ENCODE assay signal across 13 cellular contexts in the genomic region with DNA sequence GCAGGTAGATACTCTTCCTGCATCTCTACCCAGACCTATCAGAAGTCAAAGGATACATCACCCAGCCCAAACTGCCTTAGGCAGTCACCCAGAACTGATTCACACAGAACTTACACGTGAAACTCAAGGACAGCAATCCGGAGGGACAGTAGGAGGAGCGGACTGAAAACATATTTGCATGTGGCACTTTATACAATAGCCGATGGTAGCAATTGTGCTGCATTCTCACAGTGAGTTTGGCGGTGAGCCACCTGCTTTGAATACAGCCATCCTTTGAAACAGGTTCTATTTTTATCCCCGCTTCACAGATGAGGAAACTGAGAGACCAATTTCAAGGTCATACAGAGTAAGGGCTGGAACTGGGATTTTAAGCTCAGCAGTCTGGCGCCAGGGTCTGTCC.
DNase-seq lines count a peak whose midpoint lies in the region; ATAC-seq, FAIRE-seq and TF ChIP-seq lines count a peak whose summit lies in the region.
"Had no signal": no experiment of that assay in that cellular context is flagged by ENCODE, and none has a peak within 500 bp of the region (broad histone marks: within the 10 kb centered on the region; RNA-seq: fewer than 3 reads in every experiment).

No MANE protein-coding gene starts in this region.

- TF ChIP-seq CTCF in foreskin keratinocyte (conservative IDR thresholded peaks at IDR 0.05), result no peak

- peak; percentile 67 for ATAC-seq in GM18858 (IDR thresholded peaks at IDR 0.05; ENCODE audit: unreplicated experiment)
- peak; percentile 52 for ATAC-seq in HG02623 (IDR thresholded peaks at IDR 0.05; ENCODE audit: unreplicated experiment)
- peak; percentile 21 for ATAC-seq in foreskin keratinocyte

- FAIRE-seq in HTR-8/SVneo (lab: Jason Lieb, UNC), result peak; percentile 54
- FAIRE-seq in GM12892 (lab: Jason Lieb, UNC), result no peak
- FAIRE-seq: TTC549 had no signal

- DNase-seq in HTR-8/SVneo (ENCODE audit: insufficient read length, low spot score), result no peak
- DNase-seq in foreskin keratinocyte, result no peak
- DNase-seq in HuH-7 (ENCODE audit: low spot score), result no peak
- no peak for DNase-seq in NCI-H146 treated with DMSO at 0.1 percent for 48 hours (lab: John Stamatoyannopoulos, UW; ENCODE audit: unreplicated experiment)
- no peak for DNase-seq in GM12892 (ENCODE audit: insufficient read length)
- no peak for DNase-seq in activated effector memory CD4-positive, alpha-beta T cell treated with anti-CD3 and anti-CD28 coated beads, Interleukin-2, amount 50 U/mL, for 16 hours
- DNase-seq: NCI-H510A treated with DMSO at 0.1 percent for 48 hours, nephron progenitor cell had no signal

- no peak for TF ChIP-seq POLR2A in GM12892 (IDR thresholded peaks at IDR 0.05; ENCODE audit: low read depth, low read length)

- no peak overlapping the region for H3K27ac ChIP-seq in foreskin keratinocyte
- H3K27ac ChIP-seq: heart left ventricle, SJCRH30 had no signal

- H3K27me3 ChIP-seq in foreskin keratinocyte, result no peaks in the 10 kb centered on the region
- H3K27me3 ChIP-seq: heart left ventricle, SJCRH30 had no signal

- H3K4me1 ChIP-seq in foreskin keratinocyte, result no peaks in the 10 kb centered on the region
- H3K4me1 ChIP-seq: SJCRH30 had no signal
